ENCODE assay signal across 16 cellular contexts in the genomic region with DNA sequence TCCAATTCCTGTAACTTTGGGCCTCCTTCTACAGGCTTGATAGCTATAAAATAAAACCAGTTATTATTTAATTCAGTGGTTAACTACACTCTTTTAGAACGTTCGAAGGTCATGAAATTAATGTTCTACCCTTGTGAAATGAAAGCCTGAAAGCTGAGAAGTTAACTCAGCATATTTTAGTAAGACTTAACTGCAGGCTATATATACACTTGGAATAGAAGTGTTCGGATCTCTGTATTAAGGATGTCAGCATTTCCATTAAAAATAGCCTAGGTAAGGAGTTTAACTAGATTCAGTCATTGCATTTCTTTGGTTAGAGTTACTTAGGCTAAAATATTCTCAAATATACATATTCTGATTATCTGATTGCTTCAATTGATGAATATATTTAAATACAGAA.
"Had no signal": no experiment of that assay in that cellular context is flagged by ENCODE, and none has a peak within 500 bp of the region (broad histone marks: within the 10 kb centered on the region; RNA-seq: fewer than 3 reads in every experiment).

No MANE protein-coding gene starts in this region.

- ATAC-seq: activated CD4-positive, CD25-positive, alpha-beta regulatory T cell treated with anti-CD3 and anti-CD28 coated beads, Interleukin-2, amount 50 U/mL, for 24 hours; activated CD8-positive, alpha-beta T cell treated with anti-CD3 and anti-CD28 coated beads for 36 hours; activated T-cell treated with anti-CD3 and anti-CD28 coated beads, Interleukin-2, amount 50 U/mL, for 72 hours; T-cell had no signal

- H3K9me3 ChIP-seq: adrenal gland had no signal

- H3K27ac ChIP-seq: adrenal gland, VCaP had no signal

- H3K27me3 ChIP-seq: adrenal gland had no signal

- H3K4me1 ChIP-seq: adrenal gland had no signal

- FAIRE-seq: colon had no signal

- H3K4me1 Mint-ChIP-seq: activated naive CD8-positive, alpha-beta T cell treated with anti-CD3 and anti-CD28 coated beads, Interleukin-2, amount 10 ng/mL, durations not matched to agents 7 days and 5 days; T-cell had no signal

- H3K4me3 ChIP-seq: adrenal gland had no signal

- H3K27ac Mint-ChIP-seq: activated CD8-positive, alpha-beta T cell treated with anti-CD3 and anti-CD28 coated beads for 36 hours; activated naive CD8-positive, alpha-beta T cell treated with anti-CD3 and anti-CD28 coated beads, Interleukin-2, amount 10 ng/mL, durations not matched to agents 7 days and 5 days; activated T-cell treated with anti-CD3 and anti-CD28 coated beads, Interleukin-2, amount 50 U/mL, for 72 hours; activated T-helper 2 cell treated with anti-CD3 and anti-CD28 coated beads, Interferon-gamma antibody, Interleukin-2, Interleukin-4, amounts not matched to agents 10 μg/mL and 5 μg/mL and 100 μg/mL, durations not matched to agents 14 hours and 24 hours and 36 hours; T-cell had no signal

- H3K9me3 Mint-ChIP-seq: activated CD8-positive, alpha-beta T cell treated with anti-CD3 and anti-CD28 coated beads for 36 hours; activated naive CD8-positive, alpha-beta T cell treated with anti-CD3 and anti-CD28 coated beads, Interleukin-2, amount 10 ng/mL, durations not matched to agents 7 days and 5 days; activated T-helper 2 cell treated with anti-CD3 and anti-CD28 coated beads, Interferon-gamma antibody, Interleukin-2, Interleukin-4, amounts not matched to agents 10 μg/mL and 5 μg/mL and 100 μg/mL, durations not matched to agents 14 hours and 24 hours and 36 hours had no signal

- DNase-seq: activated CD4-positive, alpha-beta T cell treated with anti-CD3 and anti-CD28 coated beads for 4 hours; activated CD8-positive, alpha-beta memory T cell treated with anti-CD3 and anti-CD28 coated beads, Interleukin-2, amount 50 U/mL, for 4 hours; activated CD8-positive, alpha-beta T cell treated with anti-CD3 and anti-CD28 coated beads for 36 hours; activated naive CD4-positive, alpha-beta T cell treated with anti-CD3 and anti-CD28 coated beads, Interleukin-2, amount 50 U/mL, for 16 hours; activated naive CD8-positive, alpha-beta T cell treated with anti-CD3 and anti-CD28 coated beads, Interleukin-2, amount 10 ng/mL, durations not matched to agents 7 days and 5 days; activated T-cell treated with anti-CD3 and anti-CD28 coated beads, Interleukin-2, amount 50 U/mL, for 72 hours; adrenal gland; NCI-H1048; NCI-H187 treated with DMSO at 0.1 percent for 48 hours; NK-92 treated with Interleukin-12 subunit alpha and Interleukin-12 subunit beta, amount 100 ng/mL, for 24 hours; T-cell; T1000 had no signal

- H3K36me3 Mint-ChIP-seq: activated naive CD8-positive, alpha-beta T cell treated with anti-CD3 and anti-CD28 coated beads, Interleukin-2, amount 10 ng/mL, durations not matched to agents 7 days and 5 days; T-cell had no signal

- H3K4me3 Mint-ChIP-seq: activated CD8-positive, alpha-beta T cell treated with anti-CD3 and anti-CD28 coated beads for 36 hours; activated naive CD8-positive, alpha-beta T cell treated with anti-CD3 and anti-CD28 coated beads, Interleukin-2, amount 10 ng/mL, durations not matched to agents 7 days and 5 days; activated T-cell treated with anti-CD3 and anti-CD28 coated beads, Interleukin-2, amount 50 U/mL, for 72 hours; T-cell had no signal

- H3K36me3 ChIP-seq: adrenal gland had no signal

- H3K27me3 Mint-ChIP-seq: activated CD8-positive, alpha-beta T cell treated with anti-CD3 and anti-CD28 coated beads for 36 hours; activated naive CD8-positive, alpha-beta T cell treated with anti-CD3 and anti-CD28 coated beads, Interleukin-2, amount 10 ng/mL, durations not matched to agents 7 days and 5 days; T-cell had no signal
